1 cellular context compared by ENCODE assay signal in genomic region chr18:70166668-70167067, GRCh38.
TF ChIP-seq lines count a peak whose summit lies in the region.

No MANE protein-coding gene starts in this region.

TF ChIP-seq in SK-N-SH, 30 proteins besides CTCF, POLR2A, EP300 and RAD21:
- TF ChIP-seq TAF1 (IDR thresholded peaks at IDR 0.05; ENCODE audit: borderline replicate concordance, low read depth, low read length) (no peak), MXI1 (IDR thresholded peaks at IDR 0.05; ENCODE audit: low read depth, low read length) (no peak), USF2 (IDR thresholded peaks at IDR 0.05; ENCODE audit: borderline replicate concordance, low read depth, low read length) (no peak), NFIC (IDR thresholded peaks at IDR 0.05; ENCODE audit: borderline replicate concordance) (no peak), IRF3 (IDR thresholded peaks at IDR 0.05; ENCODE audit: low read depth, low read length) (no peak), RXRA (IDR thresholded peaks at IDR 0.05; ENCODE audit: borderline replicate concordance, low read depth) (no peak), SMC3 (IDR thresholded peaks at IDR 0.05; ENCODE audit: low read depth, low read length) (no peak), FOXM1 (IDR thresholded peaks at IDR 0.05; ENCODE audit: low read depth) (no peak), TCF12 (IDR thresholded peaks at IDR 0.05) (no peak), FOXJ3 (CRISPR knock-in tag; IDR thresholded peaks at IDR 0.05) (no peak), REST (IDR thresholded peaks at IDR 0.05; ENCODE audit: low read depth, low read length) (no peak), JUND (IDR thresholded peaks at IDR 0.05) (no peak), RFX5 (IDR thresholded peaks at IDR 0.05; ENCODE audit: low read length) (no peak), SIN3A (IDR thresholded peaks at IDR 0.05; ENCODE audit: borderline replicate concordance, low read depth, low read length) (no peak), MEF2A (IDR thresholded peaks at IDR 0.05; ENCODE audit: borderline replicate concordance, low read depth) (no peak), ZBTB33 (IDR thresholded peaks at IDR 0.05; ENCODE audit: borderline replicate concordance, low read depth) (no peak)
- TF ChIP-seq, protein P1, sequence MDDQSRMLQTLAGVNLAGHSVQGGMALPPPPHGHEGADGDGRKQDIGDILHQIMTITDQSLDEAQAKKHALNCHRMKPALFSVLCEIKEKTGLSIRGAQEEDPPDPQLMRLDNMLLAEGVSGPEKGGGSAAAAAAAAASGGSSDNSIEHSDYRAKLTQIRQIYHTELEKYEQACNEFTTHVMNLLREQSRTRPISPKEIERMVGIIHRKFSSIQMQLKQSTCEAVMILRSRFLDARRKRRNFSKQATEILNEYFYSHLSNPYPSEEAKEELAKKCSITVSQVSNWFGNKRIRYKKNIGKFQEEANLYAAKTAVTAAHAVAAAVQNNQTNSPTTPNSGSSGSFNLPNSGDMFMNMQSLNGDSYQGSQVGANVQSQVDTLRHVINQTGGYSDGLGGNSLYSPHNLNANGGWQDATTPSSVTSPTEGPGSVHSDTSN (IDR thresholded peaks at IDR 0.05) = no peak
- TF ChIP-seq, protein P2, sequence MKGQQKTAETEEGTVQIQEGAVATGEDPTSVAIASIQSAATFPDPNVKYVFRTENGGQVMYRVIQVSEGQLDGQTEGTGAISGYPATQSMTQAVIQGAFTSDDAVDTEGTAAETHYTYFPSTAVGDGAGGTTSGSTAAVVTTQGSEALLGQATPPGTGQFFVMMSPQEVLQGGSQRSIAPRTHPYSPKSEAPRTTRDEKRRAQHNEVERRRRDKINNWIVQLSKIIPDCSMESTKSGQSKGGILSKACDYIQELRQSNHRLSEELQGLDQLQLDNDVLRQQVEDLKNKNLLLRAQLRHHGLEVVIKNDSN (IDR thresholded peaks at IDR 0.05; ENCODE audit: borderline replicate concordance, low read depth) = no peak
